ENCODE assay signal across 34 cellular contexts in genomic region chr10:71143610-71144009, GRCh38.
"Had no signal": no experiment of that assay in that cellular context is flagged by ENCODE, and none has a peak within 500 bp of the region (broad histone marks: within the 10 kb centered on the region; RNA-seq: fewer than 3 reads in every experiment).

No MANE protein-coding gene starts in this region.

- H3K4me3 Mint-ChIP-seq: activated B cell treated with CpG ODN at 0.5 μM for 24 hours; activated CD4-positive, alpha-beta memory T cell treated with anti-CD3 and anti-CD28 coated beads for 36 hours; activated CD8-positive, alpha-beta memory T cell treated with anti-CD3 and anti-CD28 coated beads, Interleukin-2, amount 10 ng/mL, durations not matched to agents 7 days and 5 days; activated naive CD8-positive, alpha-beta T cell treated with anti-CD3 and anti-CD28 coated beads for 36 hours; activated T-cell treated with anti-CD3 and anti-CD28 coated beads, Interleukin-2, amount 50 U/mL, for 72 hours; activated T-helper 17 cell treated with anti-CD3 and anti-CD28 coated beads, Interleukin-2, amount 50 U/mL, for 72 hours had no signal

- H3K4me1 ChIP-seq: Peyer's patch had no signal

- H3K27ac Mint-ChIP-seq: activated B cell treated with CpG ODN at 0.5 μM for 24 hours; activated CD4-positive, alpha-beta memory T cell treated with anti-CD3 and anti-CD28 coated beads for 36 hours; activated CD8-positive, alpha-beta memory T cell treated with anti-CD3 and anti-CD28 coated beads, Interleukin-2, amount 10 ng/mL, durations not matched to agents 7 days and 5 days; activated naive CD8-positive, alpha-beta T cell treated with anti-CD3 and anti-CD28 coated beads for 36 hours; activated T-cell treated with anti-CD3 and anti-CD28 coated beads, Interleukin-2, amount 50 U/mL, for 72 hours; activated T-helper 17 cell treated with anti-CD3 and anti-CD28 coated beads, Interleukin-2, amount 50 U/mL, for 72 hours had no signal

- H3K27me3 ChIP-seq: cardiac muscle cell, Peyer's patch had no signal

- H3K9me3 Mint-ChIP-seq: activated B cell treated with CpG ODN at 0.5 μM for 24 hours; activated CD4-positive, alpha-beta memory T cell treated with anti-CD3 and anti-CD28 coated beads for 36 hours; activated naive CD8-positive, alpha-beta T cell treated with anti-CD3 and anti-CD28 coated beads for 36 hours; activated T-cell treated with anti-CD3 and anti-CD28 coated beads, Interleukin-2, amount 50 U/mL, for 72 hours; activated T-helper 17 cell treated with anti-CD3 and anti-CD28 coated beads, Interleukin-2, amount 50 U/mL, for 72 hours had no signal

- ATAC-seq: activated CD8-positive, alpha-beta memory T cell treated with anti-CD3 and anti-CD28 coated beads, Interleukin-2, amount 10 ng/mL, durations not matched to agents 7 days and 5 days; activated T-cell treated with anti-CD3 and anti-CD28 coated beads, Interleukin-2, amount 50 U/mL, for 72 hours; activated T-helper 17 cell treated with anti-CD3 and anti-CD28 coated beads, Interleukin-2, amount 50 U/mL, for 72 hours; PC-3 had no signal

- H3K36me3 Mint-ChIP-seq: activated CD4-positive, alpha-beta memory T cell treated with anti-CD3 and anti-CD28 coated beads for 36 hours; activated CD8-positive, alpha-beta memory T cell treated with anti-CD3 and anti-CD28 coated beads, Interleukin-2, amount 10 ng/mL, durations not matched to agents 7 days and 5 days; activated naive CD8-positive, alpha-beta T cell treated with anti-CD3 and anti-CD28 coated beads for 36 hours had no signal

- DNase-seq: activated B cell treated with CpG ODN at 0.5 μM for 24 hours; activated CD4-positive, alpha-beta memory T cell treated with anti-CD3 and anti-CD28 coated beads for 36 hours; activated CD4-positive, alpha-beta T cell treated with anti-CD3 and anti-CD28 coated beads for 4 hours; activated CD4-positive, alpha-beta T cell treated with anti-CD3 and anti-CD28 coated beads, Interleukin-2, amount 50 U/mL, for 1 hour; activated CD4-positive, CD25-positive, alpha-beta regulatory T cell treated with anti-CD3 and anti-CD28 coated beads, Interleukin-2, amount 50 U/mL, for 72 hours; activated CD8-positive, alpha-beta memory T cell treated with anti-CD3 and anti-CD28 coated beads, Interleukin-2, amount 10 ng/mL, durations not matched to agents 7 days and 5 days; activated effector memory CD4-positive, alpha-beta T cell treated with anti-CD3 and anti-CD28 coated beads, Interleukin-2, amount 50 U/mL, for 16 hours; activated naive CD4-positive, alpha-beta T cell; activated naive CD4-positive, alpha-beta T cell treated with anti-CD3 and anti-CD28 coated beads, Interleukin-2, amount 50 U/mL, for 16 hours; activated naive CD8-positive, alpha-beta T cell treated with anti-CD3 and anti-CD28 coated beads for 36 hours; activated T-cell treated with anti-CD3 and anti-CD28 coated beads, Interleukin-2, amount 50 U/mL, for 1 hour; activated T-cell treated with anti-CD3 and anti-CD28 coated beads, Interleukin-2, amount 50 U/mL, for 72 hours; amniotic stem cell; Karpas-422; KBM-7; NCI-H1105; NCI-H1417 treated with DMSO at 0.1 percent for 48 hours; NCI-H1930; NCI-H2081 treated with DMSO at 0.1 percent for 48 hours; NCI-H345; NCI-H510A; NCI-H526; NCI-H748 treated with DMSO at 0.1 percent for 48 hours; NK-92 treated with Interleukin-12 subunit alpha and Interleukin-12 subunit beta, amount 100 ng/mL, for 24 hours; PC-3; Peyer's patch; RPMI8226; SW 1271; T-helper 1 cell; T-helper 2 cell; T-helper 9 cell had no signal

- H3K36me3 ChIP-seq: cardiac muscle cell, Peyer's patch had no signal

- H3K9me3 ChIP-seq: Peyer's patch had no signal

- H3K4me1 Mint-ChIP-seq: activated B cell treated with CpG ODN at 0.5 μM for 24 hours; activated CD8-positive, alpha-beta memory T cell treated with anti-CD3 and anti-CD28 coated beads, Interleukin-2, amount 10 ng/mL, durations not matched to agents 7 days and 5 days; activated naive CD8-positive, alpha-beta T cell treated with anti-CD3 and anti-CD28 coated beads for 36 hours; activated T-helper 17 cell treated with anti-CD3 and anti-CD28 coated beads, Interleukin-2, amount 50 U/mL, for 72 hours had no signal

- H3K4me3 ChIP-seq: cardiac muscle cell, Peyer's patch had no signal

- H3K27ac ChIP-seq: cardiac muscle cell, Peyer's patch, VCaP had no signal
